ENCODE assay signal across 12 cellular contexts in the genomic region with DNA sequence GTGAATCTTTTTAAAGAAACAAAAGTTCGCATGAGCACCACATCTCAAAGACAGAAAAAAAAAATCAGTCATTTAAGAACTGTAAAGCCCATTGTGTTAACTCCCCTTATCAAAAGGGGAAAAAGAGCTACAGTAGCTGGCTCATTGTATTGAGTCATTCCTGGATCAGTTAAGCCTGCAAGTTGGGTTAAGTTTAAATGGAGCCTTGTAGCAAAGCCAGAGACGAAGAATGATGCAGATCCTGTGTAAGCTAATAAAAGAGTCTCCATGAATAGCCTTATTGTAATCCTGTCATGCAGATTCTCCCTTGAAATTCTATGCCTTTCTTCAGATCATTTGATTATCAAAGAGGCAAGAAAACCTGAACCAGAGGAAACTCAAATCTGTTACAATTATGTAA.
A peak's percentile ranks its signal among the peaks of the same experiment; 100 is the strongest.
DNase-seq lines count a peak whose midpoint lies in the region; ATAC-seq, FAIRE-seq and TF ChIP-seq lines count a peak whose summit lies in the region.
"Had no signal": no experiment of that assay in that cellular context is flagged by ENCODE, and none has a peak within 500 bp of the region (broad histone marks: within the 10 kb centered on the region; RNA-seq: fewer than 3 reads in every experiment).

No MANE protein-coding gene starts in this region.

- FAIRE-seq in pancreas (lab: Jason Lieb, UNC) = peak; percentile 9

- intact Hi-C loops in pancreas (cut with DNase I) (no loop called here), stomach (cut with DNase I; ENCODE audit: low total_unique reads) (no loop called here)

- no peak for TF ChIP-seq POLR2A in stomach (IDR thresholded peaks at IDR 0.05)

- peak; percentile 17 for DNase-seq in GM12865 (ENCODE audit: low read depth)
- DNase-seq in NCI-H526 (lab: John Stamatoyannopoulos, UW) = peak; percentile 93 to 96
- DNase-seq in endodermal cell = no peak
- DNase-seq in pancreas = no peak
- DNase-seq in HPDE6-E6E7 (ENCODE audit: extremely low spot score) = no peak
- DNase-seq in stomach = no peak
- no peak for DNase-seq in NCI-H1092 treated with DMSO at 0.1 percent for 48 hours (lab: John Stamatoyannopoulos, UW)
- no peak for DNase-seq in OCI-M2 (lab: John Stamatoyannopoulos, UW; ENCODE audit: unreplicated experiment)
- DNase-seq: Caco-2, heart right ventricle, Kasumi-1, NCI-H524 had no signal

- WGBS in endodermal cell (ENCODE audit: insufficient coverage in 1 of 2, insufficient read length in 1 of 2), 2 experiments = 25 to 52% methylated on average over 1 to 2 of the region's 2 CpGs
- WGBS in pancreas, 2 donors = 65 to 66% methylated on average over 2 of the region's 2 CpGs
- WGBS in stomach, 5 donors = 21 to 48% (median 41%) methylated on average over 2 of the region's 2 CpGs

- H3K27ac Mint-ChIP-seq in endodermal cell = no peak overlapping the region

- no peak overlapping the region for H3K9ac ChIP-seq in endodermal cell (ENCODE audit: extremely low read depth, low read length, poor library complexity, severe bottlenecking)

- H3K36me3 Mint-ChIP-seq in endodermal cell (ENCODE audit: low read depth) = no peaks in the 10 kb centered on the region

- peaks cover 8% of the 10 kb centered on the region for H3K4me1 ChIP-seq in endodermal cell (ENCODE audit: control insufficient read depth, insufficient read depth, low read length)
- no peaks in the 10 kb centered on the region for H3K4me1 ChIP-seq in pancreas
- peaks cover 0 to 12% (median 0%) of the 10 kb centered on the region in 4 donors for H3K4me1 ChIP-seq in stomach
- H3K4me1 ChIP-seq: Caco-2 had no signal

- H3K4me3 ChIP-seq in GM12865 (ENCODE audit: low read depth, low read length) (no peak overlapping the region), endodermal cell (ENCODE audit: low read length) (no peak overlapping the region), pancreas (no peak overlapping the region), stomach (no peak overlapping the region)
- H3K4me3 ChIP-seq: heart right ventricle had no signal

- H3K27me3 ChIP-seq in endodermal cell (ENCODE audit: control insufficient read depth, insufficient read depth, low read length, poor library complexity, severe bottlenecking) (no peaks in the 10 kb centered on the region), pancreas (no peaks in the 10 kb centered on the region), stomach (no peaks in the 10 kb centered on the region)
- H3K27me3 ChIP-seq: heart right ventricle had no signal

- peaks cover 17% of the 10 kb centered on the region for H3K9me3 Mint-ChIP-seq in endodermal cell

- peaks cover 6% of the 10 kb centered on the region for H3K27me3 Mint-ChIP-seq in endodermal cell (ENCODE audit: insufficient read depth)

- TF ChIP-seq EP300 in stomach (IDR thresholded peaks at IDR 0.05) = no peak

- peak in 3 of 4 donors; percentile 53 to 67 (median 60) for ATAC-seq in pancreas

- peaks cover 16% of the 10 kb centered on the region for H3K4me1 Mint-ChIP-seq in endodermal cell

- H3K4me3 Mint-ChIP-seq in endodermal cell = no peak overlapping the region

- no peak for TF ChIP-seq CTCF in GM12865 (IDR thresholded peaks at IDR 0.05; ENCODE audit: insufficient read depth, low read depth, low read length, missing control alignments)
- TF ChIP-seq CTCF in endodermal cell (conservative IDR thresholded peaks at IDR 0.05) = no peak
- TF ChIP-seq CTCF in pancreas (IDR thresholded peaks at IDR 0.05) = no peak
- TF ChIP-seq CTCF in stomach (IDR thresholded peaks at IDR 0.05) = no peak

- H3K36me3 ChIP-seq in endodermal cell (ENCODE audit: control insufficient read depth, insufficient read depth, low read length) (no peaks in the 10 kb centered on the region), pancreas (no peaks in the 10 kb centered on the region), stomach (peaks cover 0 to 16% (median 4%) of the 10 kb centered on the region in 4 donors)
- H3K36me3 ChIP-seq: heart right ventricle had no signal

- H3K27ac ChIP-seq in endodermal cell (ENCODE audit: low read depth, low read length) = peak overlapping the region; percentile 47
- no peak overlapping the region for H3K27ac ChIP-seq in pancreas
- no peak overlapping the region for H3K27ac ChIP-seq in stomach

- H3K9me3 ChIP-seq in endodermal cell (ENCODE audit: control insufficient read depth, low read length) (peaks cover 12% of the 10 kb centered on the region), pancreas (no peaks in the 10 kb centered on the region), stomach (peaks cover 0 to 11% (median 0%) of the 10 kb centered on the region in 4 donors)

Comparison
In these comparisons a context has a peak if more than half of its experiments do, and no peak if none do; other contexts are left out.
1. DNase-seq: peak in GM12865 (single experiment) and NCI-H526 (2 of 2); none in endodermal cell (single experiment), pancreas (0 of 6), HPDE6-E6E7 (single experiment), stomach (single experiment), NCI-H1092 treated with DMSO at 0.1 percent for 48 hours (single experiment) and OCI-M2 (single experiment).